ENCODE assay signal across 8 cellular contexts in the genomic region with DNA sequence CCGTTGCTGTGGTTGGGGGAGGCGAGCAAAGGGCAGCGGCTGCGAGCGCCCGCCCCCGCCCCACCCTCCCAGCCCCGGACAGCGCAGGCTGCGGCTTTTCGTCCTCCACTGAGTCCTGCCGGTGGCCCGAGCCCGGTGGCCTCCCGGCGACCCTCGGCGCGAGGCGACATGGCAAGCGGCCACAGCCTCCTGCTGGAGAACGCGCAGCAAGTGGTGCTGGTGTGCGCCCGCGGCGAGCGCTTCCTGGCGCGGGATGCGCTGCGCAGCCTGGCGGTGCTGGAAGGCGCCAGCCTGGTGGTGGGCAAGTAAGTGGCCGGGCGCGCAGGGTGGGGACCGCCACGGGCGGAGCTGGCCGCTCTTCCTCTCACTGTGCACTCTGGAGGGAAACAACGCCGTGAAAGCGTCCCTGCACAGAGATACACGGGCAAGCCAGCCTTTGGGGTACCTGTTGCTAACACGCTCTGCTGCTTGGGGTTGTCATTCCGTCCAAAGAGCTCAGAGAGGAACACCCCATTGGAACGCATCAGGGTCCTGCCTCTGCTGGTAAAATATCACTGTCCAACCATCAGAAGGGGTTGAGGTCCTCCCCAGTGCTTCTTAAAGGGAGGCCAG. TPM values are rescaled to one million over a fixed set of nuclear protein-coding genes. Genes with fewer than 3 reads are reported as not detected.
DNase-seq lines count a peak whose midpoint lies in the region; ATAC-seq and TF ChIP-seq lines count a peak whose summit lies in the region.

A gene with protein sequence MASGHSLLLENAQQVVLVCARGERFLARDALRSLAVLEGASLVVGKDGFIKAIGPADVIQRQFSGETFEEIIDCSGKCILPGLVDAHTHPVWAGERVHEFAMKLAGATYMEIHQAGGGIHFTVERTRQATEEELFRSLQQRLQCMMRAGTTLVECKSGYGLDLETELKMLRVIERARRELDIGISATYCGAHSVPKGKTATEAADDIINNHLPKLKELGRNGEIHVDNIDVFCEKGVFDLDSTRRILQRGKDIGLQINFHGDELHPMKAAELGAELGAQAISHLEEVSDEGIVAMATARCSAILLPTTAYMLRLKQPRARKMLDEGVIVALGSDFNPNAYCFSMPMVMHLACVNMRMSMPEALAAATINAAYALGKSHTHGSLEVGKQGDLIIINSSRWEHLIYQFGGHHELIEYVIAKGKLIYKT (plus strand): TSS at position 101 of the 612 bp plus-strand sequence. CDS start 68 bp downstream, at position 169.

- H3K27ac ChIP-seq in ovary = peak within 1 kb of the TSS; percentile 21 to 34

- TF ChIP-seq POLR2A in ovary (IDR thresholded peaks at IDR 0.05) = no peak

- H3K9me3 Mint-ChIP-seq in CD14-positive monocyte = no peaks in the 10 kb centered on the region

- TF ChIP-seq EP300 in ovary (IDR thresholded peaks at IDR 0.05) = no peak

- peaks cover 11% of the 10 kb centered on the region for H3K4me1 Mint-ChIP-seq in CD14-positive monocyte

- H3K27me3 ChIP-seq in ovary = no peaks in the 10 kb centered on the region

- peak within 1 kb of the TSS; percentile 65 for H3K4me3 ChIP-seq in ovary

- intact Hi-C loops in CD14-positive monocyte (cut with micrococcal nuclease) = loop anchor here in 1 of 2 donors (5.0 kb wide), 1 partner anchor 81 kb away; no protein-coding TSS in a partner anchor
- intact Hi-C loops in ovary (cut with DNase I) = no loop called here

- no peaks in the 10 kb centered on the region for H3K4me1 ChIP-seq in ovary (ENCODE audit: insufficient read depth)

- peak; percentile 16 for TF ChIP-seq CTCF in CD14-positive monocyte (IDR thresholded peaks at IDR 0.05)
- TF ChIP-seq CTCF in ovary (IDR thresholded peaks at IDR 0.05) = peak in 1 of 3 donors; percentile 8

- ATAC-seq in GM19351 (IDR thresholded peaks at IDR 0.05; ENCODE audit: unreplicated experiment) (peak; percentile 55), HG03442 (IDR thresholded peaks at IDR 0.05; ENCODE audit: unreplicated experiment) (peak; percentile 54)

- no peaks in the 10 kb centered on the region for H3K36me3 Mint-ChIP-seq in CD14-positive monocyte

- no peaks in the 10 kb centered on the region for H3K36me3 ChIP-seq in ovary

- H3K4me3 Mint-ChIP-seq in CD14-positive monocyte = peak within 1 kb of the TSS; percentile 88 to 96

- H3K27me3 Mint-ChIP-seq in CD14-positive monocyte (ENCODE audit: low read depth in 3 of 3) = peaks cover 0 to 4% (median 2%) of the 10 kb centered on the region in 3 donors

- peak; percentile 49 for DNase-seq in CD14-positive monocyte (ENCODE audit: low spot score)
- peak; percentile 67 for DNase-seq in RKO (ENCODE audit: low spot score)
- DNase-seq in activated naive CD4-positive, alpha-beta T cell (lab: John Stamatoyannopoulos, UW) = peak; percentile 30 to 49 (median 32)
- peak; percentile 19 for DNase-seq in globus pallidus (ENCODE audit: low spot score)
- DNase-seq in ovary = peak in 4 of 5 donors; percentile 32 to 57 (median 38)
- peak; percentile 47 for DNase-seq in ureter (ENCODE audit: low spot score)

- H3K9me3 ChIP-seq in ovary = no peaks in the 10 kb centered on the region

- peak within 1 kb of the TSS; percentile 62 to 90 (median 80) for H3K27ac Mint-ChIP-seq in CD14-positive monocyte

- 0 to 2% (median 1%) methylated on average over 18 to 48 of the region's 48 CpGs for WGBS in ovary, 3 donors

RNA-seq across cellular contexts. Expression of the gene that starts here (rescaled TPM):
- 1 to 10 TPM in 1 of 2 donors, under 1 TPM in 1; 0.43 to 1.0 TPM for polyA plus RNA-seq in CD14-positive monocyte
- total RNA-seq in ovary = under 1 TPM in 3 of 7 donors, not detected in 4; 0.37 to 0.71 (median 0.57) TPM
- polyA plus RNA-seq in ovary = 1 to 10 TPM in 1 of 2 donors, under 1 TPM in 1; 0.13 to 6.1 TPM
- 0.39 TPM for total RNA-seq in ureter

Comparison
In these comparisons a context has a peak if more than half of its experiments do, and no peak if none do; other contexts are left out.
1. Peak in every context shown above with its lines: DNase-seq, ATAC-seq, H3K4me3 ChIP-seq and H3K27ac ChIP-seq.
2. Peak in DNase-seq in ureter; RNA of the gene not detected or under 1 TPM.